ENCODE assay signal across 7 cellular contexts in the genomic region with DNA sequence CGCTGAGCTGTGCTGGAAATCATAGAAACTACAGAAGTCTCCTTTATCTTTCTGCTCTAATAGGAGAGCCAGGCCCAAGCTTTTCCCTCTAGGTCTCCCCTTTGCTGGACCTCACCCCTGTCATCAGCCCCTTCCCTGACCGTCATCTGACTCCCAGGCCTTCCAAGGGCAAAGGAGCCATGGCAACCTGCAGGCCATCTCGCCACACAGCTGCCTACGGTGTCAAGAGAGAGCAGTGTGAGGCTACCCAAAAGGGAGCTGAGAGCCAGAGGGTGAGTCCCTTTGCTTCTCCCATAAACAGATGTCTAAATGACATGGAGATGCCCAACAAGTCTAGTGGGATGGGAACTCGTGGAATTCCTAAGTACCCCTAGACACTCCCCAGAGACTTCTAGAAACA.
"Had no signal": no experiment of that assay in that cellular context is flagged by ENCODE, and none has a peak within 500 bp of the region (broad histone marks: within the 10 kb centered on the region; RNA-seq: fewer than 3 reads in every experiment).

No MANE protein-coding gene starts in this region.

- H3K4me3 ChIP-seq: GM23338 had no signal

- ATAC-seq: GM23338 had no signal

- H2AFZ ChIP-seq: GM23338 had no signal

- H3K27ac Mint-ChIP-seq: GM23338 had no signal

- H3K27ac ChIP-seq: KMS-11 had no signal

- FAIRE-seq: HTR-8/SVneo had no signal

- H3K4me3 Mint-ChIP-seq: GM23338 had no signal

- H3K9me3 Mint-ChIP-seq: GM23338 had no signal

- DNase-seq: H7, HCEC 1CT, IMR-90, KBM-7 had no signal

- H3K9ac ChIP-seq: KMS-11 had no signal

- H3K4me2 ChIP-seq: GM23338, KMS-11 had no signal
